24 cellular contexts compared by ENCODE assay signal in the genomic region with DNA sequence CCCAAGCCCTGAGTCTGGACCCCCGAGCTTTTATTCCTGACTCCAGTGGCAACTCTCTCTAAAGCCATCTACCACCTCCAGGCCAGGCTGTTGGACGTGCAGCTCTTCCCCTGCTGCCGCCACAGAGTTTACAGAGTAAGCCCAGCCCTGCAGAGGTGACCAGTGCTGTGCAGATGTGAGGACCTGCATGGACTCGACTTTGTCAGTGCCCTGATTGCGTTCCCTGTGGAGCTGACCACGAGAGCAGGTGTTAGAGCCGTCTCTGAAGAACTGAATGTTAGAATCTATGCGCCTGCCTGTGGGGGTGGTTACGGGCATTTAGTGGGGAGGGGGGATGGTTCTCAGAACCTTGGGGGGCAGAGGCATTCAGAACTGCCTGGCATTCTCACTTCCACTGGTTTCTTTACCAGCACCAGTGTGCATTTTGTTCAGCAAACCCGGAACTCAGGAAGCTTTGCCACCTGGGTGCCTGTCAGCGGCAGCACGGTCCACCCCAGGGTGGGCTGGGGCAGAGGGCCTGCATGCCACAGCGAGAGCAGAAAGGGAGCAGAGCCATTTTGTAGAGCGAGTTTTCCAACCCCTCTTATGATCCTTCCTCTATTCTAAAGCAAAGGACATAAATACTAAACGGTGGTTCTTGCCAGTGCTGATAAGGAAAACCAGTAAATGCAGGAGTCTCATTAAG.
DNase-seq lines count a peak whose midpoint lies in the region; ATAC-seq and TF ChIP-seq lines count a peak whose summit lies in the region.
"Had no signal": no experiment of that assay in that cellular context is flagged by ENCODE, and none has a peak within 500 bp of the region (broad histone marks: within the 10 kb centered on the region; RNA-seq: fewer than 3 reads in every experiment).

No MANE protein-coding gene starts in this region.

- H3K27me3 ChIP-seq in A673 (replicated peaks; ENCODE audit: insufficient read depth, low read depth, low read length, poor library complexity) (no peaks in the 10 kb centered on the region), adrenal gland (no peaks in the 10 kb centered on the region), muscle layer of duodenum (ENCODE audit: low read depth, low read length) (no peaks in the 10 kb centered on the region), spleen (replicated peaks in 1 of 7) (no peaks in the 10 kb centered on the region)
- H3K27me3 ChIP-seq: BE2C had no signal

- CTCF ChIA-PET in A673 (lab: Charles Lee), result no interaction called here

- DNase-seq in A673 (ENCODE audit: low spot score) (no peak), adrenal gland (no peak), spleen (peak; percentile 49)
- no peak for DNase-seq in activated naive CD4-positive, alpha-beta T cell (lab: John Stamatoyannopoulos, UW)
- DNase-seq: activated CD4-positive, alpha-beta T cell treated with anti-CD3 and anti-CD28 coated beads for 48 hours; activated naive CD4-positive, alpha-beta T cell treated with anti-CD3 and anti-CD28 coated beads for 36 hours; activated T-cell treated with anti-CD3 and anti-CD28 coated beads, Interleukin-2, amount 50 U/mL, for 4 hours; amygdala; BE2C; H7; islet precursor cell; MV-4-11; NCI-H2171; NCI-H524 treated with DMSO at 0.1 percent for 48 hours; retina; SK-N-SH; stimulated activated CD4-positive, alpha-beta T cell treated with anti-CD3 and anti-CD28 coated beads, Interleukin-15, amount 100 ng/mL, for 24 hours; stimulated activated naive CD8-positive, alpha-beta T cell treated with anti-CD3 and anti-CD28 coated beads, Interleukin-15, Interleukin-2, amounts not matched to agents 100 U/mL and 50 U/mL, for 24 hours had no signal

- TF ChIP-seq POLR2A in adrenal gland (IDR thresholded peaks at IDR 0.05) (no peak), spleen (IDR thresholded peaks at IDR 0.05) (no peak)

- POLR2A ChIA-PET in A673 (lab: Charles Lee; ENCODE audit: low non-redundant PET), result interaction anchor here (0.6 kb wide), 1 partner anchor 12 kb away, joined by 3 read pairs; no protein-coding TSS in a partner anchor

- WGBS in adrenal gland, 4 donors, result 55 to 65% (median 59%) methylated on average over 11 to 15 of the region's 15 CpGs
- 75 to 83% (median 79%) methylated on average over 13 to 15 of the region's 15 CpGs for WGBS in spleen, 5 donors

- ATAC-seq in GM21447 (IDR thresholded peaks at IDR 0.05; ENCODE audit: unreplicated experiment), result no peak
- ATAC-seq in HG03457 (IDR thresholded peaks at IDR 0.05; ENCODE audit: unreplicated experiment), result no peak
- no peak for ATAC-seq in HG03460 (IDR thresholded peaks at IDR 0.05; ENCODE audit: unreplicated experiment)
- ATAC-seq: activated T-cell treated with anti-CD3 and anti-CD28 coated beads, Interleukin-2, amount 50 U/mL, for 4 hours; stimulated activated naive CD8-positive, alpha-beta T cell treated with anti-CD3 and anti-CD28 coated beads, Interleukin-15, Interleukin-2, amounts not matched to agents 100 U/mL and 50 U/mL, for 24 hours had no signal

- TF ChIP-seq CTCF in A673 (conservative IDR thresholded peaks at IDR 0.05; ENCODE audit: low read depth, low read length), result no peak
- TF ChIP-seq CTCF in adrenal gland (IDR thresholded peaks at IDR 0.05), result no peak
- TF ChIP-seq CTCF in spleen (IDR thresholded peaks at IDR 0.05 in 8 of 11, conservative IDR thresholded peaks at IDR 0.05 in 3 of 11), result no peak

- intact Hi-C loops in A673 (cut with micrococcal nuclease; ENCODE audit: unreplicated experiment) (no loop called here), adrenal gland (cut with DNase I) (no loop called here), spleen (cut with DNase I; ENCODE audit: low total_unique reads) (no loop called here)

- H3K4me3 ChIP-seq in A673 (ENCODE audit: low read depth, low read length, poor library complexity, severe bottlenecking) (no peak overlapping the region), adrenal gland (peak overlapping the region in 1 of 4 donors; percentile 32), muscle layer of duodenum (ENCODE audit: low read depth in 1 of 2, low read length in 2 of 2) (no peak overlapping the region), spleen (no peak overlapping the region)

- no TSS peak for BruUV-seq in A673 (replicated peaks; lab: Mats Ljungman, UMichigan)

- peaks cover 23% of the 10 kb centered on the region for H3K4me1 ChIP-seq in A673 (ENCODE audit: insufficient read depth, low read length, poor library complexity, severe bottlenecking)
- H3K4me1 ChIP-seq in adrenal gland (replicated peaks in 1 of 2), result peaks cover 31 to 60% of the 10 kb centered on the region in 2 donors
- H3K4me1 ChIP-seq in muscle layer of duodenum (ENCODE audit: control insufficient read depth in 1 of 2, insufficient read depth in 2 of 2, low read length in 2 of 2), result peaks cover 0 to 31% of the 10 kb centered on the region in 2 donors
- H3K4me1 ChIP-seq in spleen, result peaks cover 0 to 8% (median 0%) of the 10 kb centered on the region in 6 donors
- H3K4me1 ChIP-seq: BE2C had no signal

- H3K36me3 ChIP-seq in A673 (ENCODE audit: insufficient read depth, low read length, poor library complexity, severe bottlenecking) (no peaks in the 10 kb centered on the region), adrenal gland (replicated peaks in 1 of 2) (no peaks in the 10 kb centered on the region), muscle layer of duodenum (ENCODE audit: control insufficient read depth in 1 of 2, insufficient read depth in 2 of 2, low read length in 2 of 2) (no peaks in the 10 kb centered on the region), spleen (no peaks in the 10 kb centered on the region)
- H3K36me3 ChIP-seq: BE2C, neutrophil had no signal

- peak overlapping the region; percentile 14 for H3K27ac ChIP-seq in A673 (ENCODE audit: low read depth, low read length, poor library complexity, severe bottlenecking)
- H3K27ac ChIP-seq in adrenal gland, result peak overlapping the region; percentile 92 to 95 (median 94)
- H3K27ac ChIP-seq in muscle layer of duodenum (ENCODE audit: low read length), result peak overlapping the region; percentile 70
- H3K27ac ChIP-seq in spleen, result no peak overlapping the region
- H3K27ac ChIP-seq: KMS-11, neutrophil had no signal

- no peaks in the 10 kb centered on the region for H3K9me3 ChIP-seq in A673 (ENCODE audit: low read depth, low read length, poor library complexity, severe bottlenecking)
- H3K9me3 ChIP-seq in adrenal gland (replicated peaks in 1 of 3), result no peaks in the 10 kb centered on the region
- no peaks in the 10 kb centered on the region for H3K9me3 ChIP-seq in muscle layer of duodenum (ENCODE audit: control insufficient read depth in 1 of 2, low read length in 2 of 2)
- no peaks in the 10 kb centered on the region for H3K9me3 ChIP-seq in spleen
- H3K9me3 ChIP-seq: BE2C, neutrophil, SK-N-SH had no signal

Comparison
In these comparisons a context has a peak if more than half of its experiments do, and no peak if none do; other contexts are left out.
1. H3K27ac ChIP-seq: peak in A673 (single experiment), adrenal gland (5 of 5) and muscle layer of duodenum (single experiment); none in spleen (0 of 8).